In the genomic region with DNA sequence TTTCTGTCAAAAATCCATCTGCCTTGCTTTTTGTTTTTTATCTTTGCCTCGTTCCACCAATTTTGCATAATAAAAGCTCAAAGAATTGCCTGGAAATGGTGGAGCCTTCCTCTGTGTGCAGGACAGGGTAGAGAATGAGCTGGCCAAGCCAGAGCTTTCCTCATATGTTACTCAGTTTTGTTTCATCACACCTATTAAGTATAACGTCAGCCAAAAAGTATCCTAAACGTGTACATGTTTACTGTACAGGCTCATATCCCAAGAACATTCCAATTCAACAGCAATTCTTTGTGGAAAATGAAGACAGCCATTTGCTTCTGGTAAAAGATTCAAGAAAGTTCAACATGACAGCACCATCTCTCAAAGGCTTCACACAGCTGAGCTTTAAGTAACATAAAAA, we compare ENCODE assay signal across 20 cellular contexts.
DNase-seq lines count a peak whose midpoint lies in the region; FAIRE-seq and TF ChIP-seq lines count a peak whose summit lies in the region.
"Had no signal": no experiment of that assay in that cellular context is flagged by ENCODE, and none has a peak within 500 bp of the region (broad histone marks: within the 10 kb centered on the region; RNA-seq: fewer than 3 reads in every experiment).

No MANE protein-coding gene starts in this region.

- in situ Hi-C loops in GM23248 (cut with MboI), result no loop called here

- no peak for FAIRE-seq in GM12892 (lab: Jason Lieb, UNC)
- FAIRE-seq: A549, GM12891, H54 had no signal

- no peak overlapping the region for H3K9ac ChIP-seq in GM23248
- H3K9ac ChIP-seq in SK-N-MC (ENCODE audit: insufficient read length), result peak overlapping the region; percentile 57
- no peak overlapping the region for H3K9ac ChIP-seq in neuronal stem cell (ENCODE audit: low read depth, low read length, poor library complexity)

- H3K4ac ChIP-seq in neuronal stem cell (ENCODE audit: low read length), result no peak overlapping the region

- peaks cover 4% of the 10 kb centered on the region; the same call in 1 of the 2 replicates for H3K4me1 ChIP-seq in GM23248 (ENCODE audit: insufficient read depth)
- H3K4me1 ChIP-seq in neuronal stem cell (ENCODE audit: control insufficient read depth in 2 of 2, insufficient read depth in 1 of 2, low read depth in 1 of 2, low read length in 2 of 2), result peaks cover 0 to 4% of the 10 kb centered on the region in 2 donors
- no peaks in the 10 kb centered on the region for H3K4me1 ChIP-seq in effector memory CD4-positive, alpha-beta T cell (ENCODE audit: control insufficient read depth, insufficient read depth, low read length, poor library complexity, severe bottlenecking)
- H3K4me1 ChIP-seq: A549 had no signal

- TF ChIP-seq POLR2A in GM12892 (IDR thresholded peaks at IDR 0.05; ENCODE audit: low read depth, low read length), result no peak

- H2AFZ ChIP-seq in GM23248 (peak overlapping the region; percentile 46), neuronal stem cell (ENCODE audit: low read length) (peak overlapping the region; percentile 11)

- H3K27me3 ChIP-seq in GM23248 (replicated peaks; ENCODE audit: insufficient read depth), result no peaks in the 10 kb centered on the region
- no peaks in the 10 kb centered on the region for H3K27me3 ChIP-seq in neuronal stem cell (ENCODE audit: control insufficient read depth in 3 of 3, insufficient read depth in 3 of 3, low read depth in 1 of 3, low read length in 3 of 3)
- no peaks in the 10 kb centered on the region for H3K27me3 ChIP-seq in effector memory CD4-positive, alpha-beta T cell (replicated peaks; ENCODE audit: control insufficient read depth, insufficient read depth, low read length, poor library complexity, severe bottlenecking)

- WGBS in GM23248 (ENCODE audit: low coverage in 1 of 2, low lambda C conversion rate in 2 of 2, missing lambda C conversion rate in 2 of 2), 2 experiments, result 28 to 47% methylated on average over 3 of the region's 3 CpGs
- no CpG with 5 or more reads among the region's 3 CpGs for WGBS in neuronal stem cell (ENCODE audit: extremely low coverage in 2 of 2, insufficient read length in 2 of 2, insufficient replicate concordance in 1 of 2), 2 donors

- no peak overlapping the region for H3K18ac ChIP-seq in neuronal stem cell (ENCODE audit: low read length)

- TF ChIP-seq CTCF in fibroblast of pulmonary artery (IDR thresholded peaks at IDR 0.05; ENCODE audit: low read length, missing control alignments), result no peak

- H3K4me2 ChIP-seq in GM23248 (ENCODE audit: unreplicated experiment), result no peak overlapping the region
- no peak overlapping the region for H3K4me2 ChIP-seq in neuronal stem cell (ENCODE audit: insufficient read depth, low read length, poor library complexity, severe bottlenecking)
- H3K4me2 ChIP-seq: A549 had no signal

- H4K8ac ChIP-seq in neuronal stem cell (ENCODE audit: low read depth, low read length), result no peak overlapping the region

- H3K27ac ChIP-seq in GM23248 (no peak overlapping the region), SK-N-MC (peak overlapping the region; percentile 84), neuronal stem cell (replicated peaks; ENCODE audit: low read length) (no peak overlapping the region)
- no peak overlapping the region for H3K27ac ChIP-seq in effector memory CD4-positive, alpha-beta T cell (ENCODE audit: insufficient read depth, low read length, poor library complexity, severe bottlenecking)
- H3K27ac ChIP-seq: A549, C4-2B had no signal

- H3K9me2 ChIP-seq in GM23248 (ENCODE audit: insufficient read depth), result no peaks in the 10 kb centered on the region

- no peaks in the 10 kb centered on the region for H3K79me1 ChIP-seq in neuronal stem cell (ENCODE audit: low read depth, low read length)

- H4K20me1 ChIP-seq in GM23248 (ENCODE audit: insufficient read depth), result no peaks in the 10 kb centered on the region

- H3K14ac ChIP-seq in neuronal stem cell (ENCODE audit: low read length), result no peak overlapping the region

- H2BK120ac ChIP-seq in neuronal stem cell (ENCODE audit: low read depth, low read length), result no peak overlapping the region

- no peaks in the 10 kb centered on the region for H3K36me3 ChIP-seq in GM23248 (ENCODE audit: low read depth)
- H3K36me3 ChIP-seq in SK-N-MC (ENCODE audit: insufficient read depth, low read length), result no peaks in the 10 kb centered on the region
- H3K36me3 ChIP-seq in neuronal stem cell (replicated peaks in 1 of 2; ENCODE audit: control insufficient read depth in 2 of 2, insufficient read depth in 2 of 2, low read length in 2 of 2), result no peaks in the 10 kb centered on the region
- no peaks in the 10 kb centered on the region for H3K36me3 ChIP-seq in effector memory CD4-positive, alpha-beta T cell (ENCODE audit: control insufficient read depth, insufficient read depth, low read length)

- H2BK12ac ChIP-seq in neuronal stem cell (ENCODE audit: low read length), result no peak overlapping the region

- no peaks in the 10 kb centered on the region for H3K9me3 ChIP-seq in GM23248 (ENCODE audit: low read depth)
- H3K9me3 ChIP-seq in SK-N-MC (ENCODE audit: low read depth, low read length), result no peaks in the 10 kb centered on the region
- no peaks in the 10 kb centered on the region for H3K9me3 ChIP-seq in neuronal stem cell (replicated peaks in 1 of 2; ENCODE audit: control insufficient read depth in 2 of 2, insufficient read depth in 1 of 2, low read depth in 1 of 2, low read length in 2 of 2)
- H3K9me3 ChIP-seq in effector memory CD4-positive, alpha-beta T cell (ENCODE audit: control insufficient read depth, low read length), result no peaks in the 10 kb centered on the region
- H3K9me3 ChIP-seq: A549 had no signal

- no peak overlapping the region for H3K4me3 ChIP-seq in GM23248
- H3K4me3 ChIP-seq in SK-N-MC, result no peak overlapping the region
- H3K4me3 ChIP-seq in fibroblast of pulmonary artery (replicated peaks; ENCODE audit: low read depth, low read length), result no peak overlapping the region
- no peak overlapping the region for H3K4me3 ChIP-seq in neuronal stem cell (ENCODE audit: low read length in 2 of 2)
- H3K4me3 ChIP-seq in effector memory CD4-positive, alpha-beta T cell (ENCODE audit: insufficient read depth, low read depth, low read length, poor library complexity, severe bottlenecking), result no peak overlapping the region
- H3K4me3 ChIP-seq: A549 had no signal

- H2BK15ac ChIP-seq in neuronal stem cell (ENCODE audit: low read length), result no peak overlapping the region

- no peak overlapping the region for H2BK5ac ChIP-seq in neuronal stem cell (ENCODE audit: low read length)

- H4K91ac ChIP-seq in neuronal stem cell (ENCODE audit: low read depth, low read length, poor library complexity), result no peak overlapping the region

- no peaks in the 10 kb centered on the region for H3K79me2 ChIP-seq in GM23248 (ENCODE audit: insufficient read depth)

- H3F3A ChIP-seq in GM23248 (ENCODE audit: insufficient read depth), result no peaks in the 10 kb centered on the region

- H2AK5ac ChIP-seq in neuronal stem cell (ENCODE audit: low read depth, low read length), result no peak overlapping the region

- DNase-seq in GM23248, result peak; percentile 37
- no peak for DNase-seq in SK-N-MC (ENCODE audit: low read depth, low spot score)
- peak; percentile 34 for DNase-seq in fibroblast of pulmonary artery (ENCODE audit: low read depth)
- no peak for DNase-seq in neuronal stem cell (ENCODE audit: low spot score)
- DNase-seq in effector memory CD4-positive, alpha-beta T cell, result no peak
- no peak for DNase-seq in GM12892 (ENCODE audit: insufficient read length)
- no peak for DNase-seq in activated effector memory CD4-positive, alpha-beta T cell treated with Interleukin-2 at 50 U/mL for 16 hours
- DNase-seq in medulla oblongata (ENCODE audit: extremely low spot score), result no peak
- DNase-seq: DMS 273 treated with DMSO at 0.1 percent for 48 hours, GF-D8, Karpas-422, MM.1S, NCI-H1092 treated with DMSO at 0.1 percent for 48 hours, NCI-H1694, NCI-H2227 treated with DMSO at 0.1 percent for 48 hours, NCI-H524 had no signal

- no peak overlapping the region for H3K23ac ChIP-seq in neuronal stem cell (ENCODE audit: low read depth, low read length, poor library complexity)

Comparison
In these comparisons a context has a peak if more than half of its experiments do, and no peak if none do; other contexts are left out.
1. DNase-seq: peak in GM23248 (single experiment) and fibroblast of pulmonary artery (single experiment); none in SK-N-MC (single experiment), neuronal stem cell (single experiment), effector memory CD4-positive, alpha-beta T cell (0 of 3), GM12892 (single experiment), activated effector memory CD4-positive, alpha-beta T cell treated with Interleukin-2 at 50 U/mL for 16 hours (single experiment) and medulla oblongata (single experiment).